Comparison of ENCODE assay signal across 8 cellular contexts in the genomic region with DNA sequence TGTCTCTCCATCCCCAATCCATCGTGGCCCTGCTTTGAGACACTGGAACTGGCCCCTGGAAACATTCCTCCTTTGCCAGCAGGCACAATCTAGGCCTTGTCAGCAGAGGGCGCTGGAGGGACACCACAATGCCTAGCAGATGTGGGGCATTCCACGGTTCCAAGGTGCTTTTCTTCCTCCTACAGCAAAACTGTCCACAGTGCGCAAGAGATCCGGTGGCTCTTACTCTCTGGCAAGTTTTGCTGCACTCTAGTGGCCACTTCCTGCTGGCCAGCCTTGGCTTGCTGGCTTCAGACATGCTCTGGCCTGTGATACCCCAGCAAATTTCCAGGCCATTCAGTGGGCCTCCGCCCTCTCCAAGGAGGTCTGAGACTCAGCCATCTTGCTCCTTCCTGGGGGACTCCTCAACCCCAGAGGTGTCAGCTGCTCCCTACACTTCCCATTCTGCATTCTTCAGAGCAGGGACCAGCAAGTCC. TPM values are rescaled to one million over a fixed set of nuclear protein-coding genes. Genes with fewer than 3 reads are reported as not detected.
A peak's percentile ranks its signal among the peaks of the same experiment; 100 is the strongest.
DNase-seq lines count a peak whose midpoint lies in the region; ATAC-seq and TF ChIP-seq lines count a peak whose summit lies in the region.

No MANE protein-coding gene starts in this region.

- H3K27me3 ChIP-seq in brain microvascular endothelial cell (replicated peaks) (no peaks in the 10 kb centered on the region), iPS DF 6.9 (ENCODE audit: control insufficient read depth, insufficient read depth, low read length) (no peaks in the 10 kb centered on the region), spleen (replicated peaks in 1 of 7) (no peaks in the 10 kb centered on the region)

- no peak overlapping the region for H3K27ac Mint-ChIP-seq in HFFc6

- in situ Hi-C loops in brain microvascular endothelial cell (cut with HindIII; ENCODE audit: low pct_ligation_motif_present, low sequenced_read_pairs): no loop called here

- no peaks in the 10 kb centered on the region for H3K36me3 ChIP-seq in brain microvascular endothelial cell (replicated peaks)
- H3K36me3 ChIP-seq in iPS DF 6.9 (ENCODE audit: control insufficient read depth, insufficient read depth, low read length): peaks cover 45% of the 10 kb centered on the region
- no peaks in the 10 kb centered on the region for H3K36me3 ChIP-seq in spleen

- H3K4me1 ChIP-seq in iPS DF 6.9 (ENCODE audit: control insufficient read depth, insufficient read depth, low read length): no peaks in the 10 kb centered on the region
- peaks cover 0 to 11% (median 6%) of the 10 kb centered on the region in 6 donors for H3K4me1 ChIP-seq in spleen

- DNase-seq in CD1c-positive myeloid dendritic cell (ENCODE audit: extremely low spot score) (peak; percentile 94), HFFc6 (peak; percentile 97), NCI-H2196 (lab: John Stamatoyannopoulos, UW; ENCODE audit: unreplicated experiment) (peak; percentile 94), UCSD-AML1 (lab: John Stamatoyannopoulos, UW; ENCODE audit: unreplicated experiment) (peak; percentile 82), brain microvascular endothelial cell (peak; percentile 97), iPS DF 6.9 (ENCODE audit: low read depth, low spot score) (peak; percentile 95), spleen (peak; percentile 93)

- no peak overlapping the region for H3K4me3 Mint-ChIP-seq in HFFc6

- H3K9me3 ChIP-seq in iPS DF 6.9 (ENCODE audit: control insufficient read depth, insufficient read depth, low read length) (no peaks in the 10 kb centered on the region), spleen (peaks cover 0 to 9% (median 2%) of the 10 kb centered on the region in 8 donors)

- peaks cover 4% of the 10 kb centered on the region for H3K36me3 Mint-ChIP-seq in HFFc6 (ENCODE audit: low read depth)

- H3K4me1 Mint-ChIP-seq in HFFc6 (ENCODE audit: low read depth): no peaks in the 10 kb centered on the region

- peaks cover 19% of the 10 kb centered on the region for H3K27me3 Mint-ChIP-seq in HFFc6 (ENCODE audit: insufficient read depth)

- peak; percentile 97 for TF ChIP-seq CTCF in HFFc6 (IDR thresholded peaks at IDR 0.05)
- peak; percentile 97 for TF ChIP-seq CTCF in brain microvascular endothelial cell (IDR thresholded peaks at IDR 0.05; ENCODE audit: low read depth, low read length, missing control alignments)
- peak; percentile 84 to 97 (median 94) for TF ChIP-seq CTCF in spleen (IDR thresholded peaks at IDR 0.05 in 8 of 11, conservative IDR thresholded peaks at IDR 0.05 in 3 of 11)

- no peak overlapping the region for H3K4me3 ChIP-seq in brain microvascular endothelial cell (ENCODE audit: low read depth, low read length)
- no peak overlapping the region for H3K4me3 ChIP-seq in iPS DF 6.9 (ENCODE audit: low read length)
- H3K4me3 ChIP-seq in spleen: no peak overlapping the region

- intact Hi-C loops in spleen (cut with DNase I; ENCODE audit: low total_unique reads): loop anchor here (5.0 kb wide), 1 partner anchor 188 kb away; no protein-coding TSS in a partner anchor

- H3K9me3 Mint-ChIP-seq in HFFc6: peaks cover 6% of the 10 kb centered on the region; the same call in 1 of the 2 replicates

- no peak for ATAC-seq in GM19351 (IDR thresholded peaks at IDR 0.05; ENCODE audit: unreplicated experiment)

- H3K27ac ChIP-seq in brain microvascular endothelial cell: no peak overlapping the region
- H3K27ac ChIP-seq in iPS DF 6.9 (ENCODE audit: low read length): no peak overlapping the region
- no peak overlapping the region for H3K27ac ChIP-seq in spleen

- no peak for TF ChIP-seq POLR2A in spleen (IDR thresholded peaks at IDR 0.05)

- no CpG with 5 or more reads among the region's 6 CpGs for WGBS in iPS DF 6.9 (ENCODE audit: insufficient coverage, insufficient read length)
- 18 to 24% (median 19%) methylated on average over 5 to 6 of the region's 6 CpGs for WGBS in spleen, 5 donors

RNA-seq across cellular contexts. Expression of gene RBM4B, which starts 17.1 kb away (rescaled TPM):
- total RNA-seq in HFFc6 (2021; fragmentation: NEBNext Ultra II Directional; extraction: Animal tissue kit (Norgen Biotek cat#: 25700)): 10 to 100 TPM; 17.0 to 21.1 (median 18.2) TPM
- 10 to 100 TPM; 16.3 to 23.0 (median 18.8) TPM for total RNA-seq in spleen
- 10 to 100 TPM; 14.8 to 17.7 (median 14.9) TPM for polyA plus RNA-seq in spleen

RNA-seq across cellular contexts. Expression of gene SPTBN2, which starts 34.2 kb away (rescaled TPM):
- total RNA-seq in HFFc6 (2021; fragmentation: NEBNext Ultra II Directional; extraction: Animal tissue kit (Norgen Biotek cat#: 25700)): under 1 TPM in 5 of 6 experiments, not detected in 1; 0.13 to 0.94 (median 0.33) TPM
- total RNA-seq in spleen: 1 to 10 TPM; 3.3 to 5.1 (median 3.7) TPM
- 1 to 10 TPM in 1 of 3 donors, under 1 TPM in 2; 0.61 to 1.5 (median 0.80) TPM for polyA plus RNA-seq in spleen

RNA-seq across cellular contexts. Expression of gene RBM4, which starts 56.3 kb away (rescaled TPM):
- total RNA-seq in HFFc6 (2021; fragmentation: NEBNext Ultra II Directional; extraction: Animal tissue kit (Norgen Biotek cat#: 25700)): 100 to 1,000 TPM; 130 to 147 (median 134) TPM
- 100 to 1,000 TPM; 106 to 139 (median 127) TPM for total RNA-seq in spleen
- polyA plus RNA-seq in spleen: 100 to 1,000 TPM in 2 of 3 donors, 10 to 100 TPM in 1; 70.1 to 128 (median 102) TPM
